Comparison of ENCODE assay signal across 14 cellular contexts in the genomic region with DNA sequence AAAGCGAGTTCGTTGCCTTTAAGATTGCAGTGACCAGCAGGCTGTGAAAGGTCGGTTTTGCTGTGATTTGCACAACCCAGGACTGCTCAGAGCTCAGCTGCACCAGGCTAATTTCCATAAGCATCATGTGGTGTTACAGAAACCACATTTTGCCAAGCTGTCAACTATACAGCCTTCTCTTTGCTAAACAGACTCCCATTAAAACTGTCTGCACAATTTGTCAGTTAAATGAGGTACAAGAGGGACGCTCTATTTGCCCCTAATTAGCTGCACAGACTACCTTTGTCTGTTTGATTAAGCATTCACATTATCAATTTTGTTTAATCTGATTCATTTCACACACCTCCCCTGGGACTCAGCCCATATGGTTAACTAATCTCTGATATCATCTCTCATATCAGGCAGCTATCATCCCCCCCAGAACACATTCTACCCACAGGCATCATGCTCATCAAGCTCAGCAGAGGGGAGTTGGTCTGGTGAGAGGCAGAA.
A peak's percentile ranks its signal among the peaks of the same experiment; 100 is the strongest.
DNase-seq lines count a peak whose midpoint lies in the region; ATAC-seq and TF ChIP-seq lines count a peak whose summit lies in the region.
"Had no signal": no experiment of that assay in that cellular context is flagged by ENCODE, and none has a peak within 500 bp of the region (broad histone marks: within the 10 kb centered on the region; RNA-seq: fewer than 3 reads in every experiment).

No MANE protein-coding gene starts in this region.

- no peak overlapping the region for H3K4me3 ChIP-seq in upper lobe of right lung

- H3K36me3 Mint-ChIP-seq in stimulated activated effector memory CD8-positive, alpha-beta T cell treated with anti-CD3 and anti-CD28 coated beads, Interleukin-12 subunit alpha, Interleukin-12 subunit beta, amount 100 ng/mL, for 72 hours = no peaks in the 10 kb centered on the region

- no peaks in the 10 kb centered on the region for H3K36me3 ChIP-seq in upper lobe of right lung

- no peak overlapping the region for H3K4me3 Mint-ChIP-seq in stimulated activated effector memory CD8-positive, alpha-beta T cell treated with anti-CD3 and anti-CD28 coated beads, Interleukin-12 subunit alpha, Interleukin-12 subunit beta, amount 100 ng/mL, for 72 hours

- no peaks in the 10 kb centered on the region for H3K4me1 ChIP-seq in upper lobe of right lung

- intact Hi-C loops in upper lobe of right lung (cut with DNase I) = no loop called here

- ATAC-seq in HG02763 (IDR thresholded peaks at IDR 0.05; ENCODE audit: unreplicated experiment) = peak; percentile 70
- no peak for ATAC-seq in stimulated activated effector memory CD8-positive, alpha-beta T cell treated with anti-CD3 and anti-CD28 coated beads, Interleukin-12 subunit alpha, Interleukin-12 subunit beta, amount 100 ng/mL, for 72 hours
- ATAC-seq in upper lobe of right lung = no peak
- ATAC-seq: left ventricle myocardium superior; stimulated activated naive CD8-positive, alpha-beta T cell treated with anti-CD3 and anti-CD28 coated beads, Interleukin-15, Interleukin-2, amounts not matched to agents 100 U/mL and 50 U/mL, for 24 hours had no signal

- H3K4me1 Mint-ChIP-seq in stimulated activated effector memory CD8-positive, alpha-beta T cell treated with anti-CD3 and anti-CD28 coated beads, Interleukin-12 subunit alpha, Interleukin-12 subunit beta, amount 100 ng/mL, for 72 hours = peaks cover 5% of the 10 kb centered on the region

- DNase-seq in NCI-H82 (lab: John Stamatoyannopoulos, UW) (peak; percentile 50), NCI-H82 treated with DMSO at 0.1 percent for 48 hours (lab: John Stamatoyannopoulos, UW; ENCODE audit: unreplicated experiment) (no peak), NCI-H1436 treated with DMSO at 0.1 percent for 48 hours (lab: John Stamatoyannopoulos, UW) (peak; percentile 58), NCI-H2107 (lab: John Stamatoyannopoulos, UW) (no peak), upper lobe of right lung (no peak)
- DNase-seq in stimulated activated effector memory CD8-positive, alpha-beta T cell treated with anti-CD3 and anti-CD28 coated beads, Interleukin-12 subunit alpha, Interleukin-12 subunit beta, amount 100 ng/mL, for 72 hours (ENCODE audit: low spot score in 2 of 2) = no peak
- DNase-seq in activated CD8-positive, alpha-beta memory T cell treated with anti-CD3 and anti-CD28 coated beads, Interleukin-2, amount 50 U/mL, for 4 hours = no peak
- DNase-seq: activated T-cell treated with anti-CD3 and anti-CD28 coated beads, Interleukin-2, amount 50 U/mL, for 1 hour; effector memory CD4-positive, alpha-beta T cell; left ventricle myocardium superior; NCI-H2227 treated with DMSO at 0.1 percent for 48 hours; stimulated activated naive CD8-positive, alpha-beta T cell treated with anti-CD3 and anti-CD28 coated beads, Interleukin-15, Interleukin-2, amounts not matched to agents 100 U/mL and 50 U/mL, for 24 hours had no signal

- no peaks in the 10 kb centered on the region for H3K27me3 ChIP-seq in upper lobe of right lung

- no peak overlapping the region for H3K27ac ChIP-seq in upper lobe of right lung
- H3K27ac ChIP-seq: VCaP had no signal

- no peak for TF ChIP-seq CTCF in upper lobe of right lung (IDR thresholded peaks at IDR 0.05)

- H3K9me3 Mint-ChIP-seq in stimulated activated effector memory CD8-positive, alpha-beta T cell treated with anti-CD3 and anti-CD28 coated beads, Interleukin-12 subunit alpha, Interleukin-12 subunit beta, amount 100 ng/mL, for 72 hours = no peaks in the 10 kb centered on the region

- H3K9me3 ChIP-seq in upper lobe of right lung = no peaks in the 10 kb centered on the region

- no peak overlapping the region for H3K27ac Mint-ChIP-seq in stimulated activated effector memory CD8-positive, alpha-beta T cell treated with anti-CD3 and anti-CD28 coated beads, Interleukin-12 subunit alpha, Interleukin-12 subunit beta, amount 100 ng/mL, for 72 hours

Comparison
In these comparisons a context has a peak if more than half of its experiments do, and no peak if none do; other contexts are left out.
1. DNase-seq: peak in NCI-H82 (single experiment) and NCI-H1436 treated with DMSO at 0.1 percent for 48 hours (single experiment); none in NCI-H82 treated with DMSO at 0.1 percent for 48 hours (single experiment), NCI-H2107 (single experiment), stimulated activated effector memory CD8-positive, alpha-beta T cell treated with anti-CD3 and anti-CD28 coated beads, Interleukin-12 subunit alpha, Interleukin-12 subunit beta, amount 100 ng/mL, for 72 hours (0 of 2), activated CD8-positive, alpha-beta memory T cell treated with anti-CD3 and anti-CD28 coated beads, Interleukin-2, amount 50 U/mL, for 4 hours (single experiment) and upper lobe of right lung (single experiment).